9 cellular contexts compared by ENCODE assay signal in genomic region chr5:154191467-154192261, GRCh38. TPM values are rescaled to one million over a fixed set of nuclear protein-coding genes. Genes with fewer than 3 reads are reported as not detected.
DNase-seq lines count a peak whose midpoint lies in the region; ATAC-seq, FAIRE-seq and TF ChIP-seq lines count a peak whose summit lies in the region.
"Had no signal": no experiment of that assay in that cellular context is flagged by ENCODE, and none has a peak within 500 bp of the region (broad histone marks: within the 10 kb centered on the region; RNA-seq: fewer than 3 reads in every experiment).

No MANE protein-coding gene starts in this region.

- peaks cover 0 to 4% of the 10 kb centered on the region in 2 experiments; a peak in 1 of 4 replicates for H3K27me3 ChIP-seq in GM12878 (replicated peaks in 1 of 2; ENCODE audit: control insufficient read depth in 2 of 2, insufficient read depth in 2 of 2, low read length in 1 of 2)
- no peaks in the 10 kb centered on the region for H3K27me3 ChIP-seq in vagina

- peaks cover 0 to 5% of the 10 kb centered on the region in 2 experiments; a peak in 1 of 4 replicates for H3K36me3 ChIP-seq in GM12878 (ENCODE audit: control insufficient read depth in 2 of 2, insufficient read depth in 2 of 2, low read length in 1 of 2)
- H3K36me3 ChIP-seq in vagina: no peaks in the 10 kb centered on the region

- H3K9me3 ChIP-seq in GM12878 (replicated peaks; ENCODE audit: control insufficient read depth, insufficient read depth, low read length) (no peaks in the 10 kb centered on the region), vagina (no peaks in the 10 kb centered on the region)

- H3K4me3 ChIP-seq in GM12878: peak overlapping the region; percentile 98
- peak overlapping the region; percentile 88 for H3K4me3 ChIP-seq in vagina

- in situ Hi-C loops in GM12878 (cut with MboI): no loop called here

- intact Hi-C loops in GM12878 (cut with micrococcal nuclease; ENCODE audit: unreplicated experiment) (loop anchor here (2.0 to 5.0 kb wide), 4 partner anchors 36 to 213 kb away; no protein-coding TSS in a partner anchor), vagina (cut with DNase I) (loop anchor here (10.0 kb wide), 1 partner anchor 213 kb away; no protein-coding TSS in a partner anchor)

- H3K27ac ChIP-seq in GM12878 (ENCODE audit: control insufficient read depth, insufficient read depth): peak overlapping the region; percentile 37
- H3K27ac ChIP-seq in vagina: no peak overlapping the region
- H3K27ac ChIP-seq: epithelial cell of prostate had no signal

- BruUV-seq in GM12878 (replicated peaks; lab: Mats Ljungman, UMichigan): no TSS peak

- SMC1A ChIA-PET in GM12878 (lab: Charles Lee; ENCODE audit: uncharacterized antibody, unreplicated experiment): interaction anchor here (0.9 to 8.4 kb wide), 20 partner anchors 7 to 213 kb away, joined by 3 to 97 read pairs (median 4); no protein-coding TSS in a partner anchor

- RAD21 ChIA-PET in GM12878 (lab: Charles Lee; ENCODE audit: unreplicated experiment): interaction anchor here (1.0 to 6.4 kb wide), 12 partner anchors 7 to 257 kb away, joined by 3 to 51 read pairs (median 4); no protein-coding TSS in a partner anchor

- peaks cover 1% of the 10 kb centered on the region for H3K36me3 Mint-ChIP-seq in IgD-negative memory B cell

- H3K4me3 Mint-ChIP-seq in IgD-negative memory B cell: peak overlapping the region; percentile 81 to 97 (median 93)

- peaks cover 36 to 47% (median 39%) of the 10 kb centered on the region in 3 donors for H3K4me1 Mint-ChIP-seq in IgD-negative memory B cell

- 42% methylated on average over 10 of the region's 10 CpGs for WGBS in GM12878 (ENCODE audit: insufficient coverage, insufficient replicate concordance, low lambda C conversion rate, missing lambda C conversion rate)

- FAIRE-seq in GM12878 (lab: Jason Lieb, UNC): no peak

- ATAC-seq in GM12878 (peak; percentile 8; the same call in 1 of the 3 replicates), HG02970 (IDR thresholded peaks at IDR 0.05; ENCODE audit: low FRiP score, unreplicated experiment) (no peak), HG02571 (IDR thresholded peaks at IDR 0.05; ENCODE audit: unreplicated experiment) (no peak)

- no peaks in the 10 kb centered on the region; the same call in 1 of the 2 replicates for H4K20me1 ChIP-seq in GM12878 (ENCODE audit: control insufficient read depth, insufficient read depth)

- H3K27me3 Mint-ChIP-seq in IgD-negative memory B cell: no peaks in the 10 kb centered on the region

- CTCF ChIA-PET in GM12878 (lab: Yijun Ruan, JAX): interaction anchor here (0.9 to 7.2 kb wide), 11 partner anchors 10 to 218 kb away, joined by 3 to 71 read pairs (median 16); no protein-coding TSS in a partner anchor

- peaks cover 8% of the 10 kb centered on the region for H3K4me1 ChIP-seq in GM12878 (ENCODE audit: control insufficient read depth, insufficient read depth, low read length)
- peaks cover 41% of the 10 kb centered on the region for H3K4me1 ChIP-seq in vagina

- peak overlapping the region; percentile 84 for H3K9ac ChIP-seq in GM12878 (ENCODE audit: control insufficient read depth, insufficient read depth, low read length)

- TF ChIP-seq POLR2A in GM12878 (IDR thresholded peaks at IDR 0.05; ENCODE audit: low read depth, low read length): no peak
- no peak for TF ChIP-seq POLR2A in vagina (IDR thresholded peaks at IDR 0.05)

- no peak for TF ChIP-seq RAD21 in GM12878 (IDR thresholded peaks at IDR 0.05; ENCODE audit: insufficient read depth, low read depth, low read length)

- peak overlapping the region; percentile 96 for H3K4me2 ChIP-seq in GM12878 (ENCODE audit: control insufficient read depth, insufficient read depth)

- peaks cover 41% of the 10 kb centered on the region for H3K79me2 ChIP-seq in GM12878 (ENCODE audit: control insufficient read depth, insufficient read depth, low read length)

- POLR2A ChIA-PET in GM12878 (lab: Charles Lee): interaction anchor here (2.2 to 6.2 kb wide), 2 partner anchors 10 to 193 kb away, joined by 9 to 51 read pairs; no protein-coding TSS in a partner anchor

- no peaks in the 10 kb centered on the region for H3K9me3 Mint-ChIP-seq in IgD-negative memory B cell

- no peak overlapping the region; the same call in 1 of the 2 replicates for H2AFZ ChIP-seq in GM12878 (ENCODE audit: control insufficient read depth, low read depth, low read length)

- peak overlapping the region; percentile 28 to 92 (median 80) for H3K27ac Mint-ChIP-seq in IgD-negative memory B cell

- no peak for TF ChIP-seq CTCF in GM12878 (IDR thresholded peaks at IDR 0.05 in 2 of 3, conservative IDR thresholded peaks at IDR 0.05 in 1 of 3; ENCODE audit: control insufficient read depth in 2 of 3, extremely low read depth in 1 of 3, insufficient read depth in 1 of 3, low read depth in 3 of 3, low read length in 3 of 3)
- no peak for TF ChIP-seq CTCF in vagina (IDR thresholded peaks at IDR 0.05)

- DNase-seq in AG08396 (ENCODE audit: low spot score) (peak; percentile 53), GM12878 (ENCODE audit: low read depth, low spot score) (no peak), lung microvascular endothelial cell (ENCODE audit: low read depth in 2 of 2) (peak; percentile 46 to 58), vagina (ENCODE audit: extremely low spot score in 2 of 2) (no peak)
- no peak for DNase-seq in activated effector memory CD4-positive, alpha-beta T cell treated with Interleukin-2 at 50 U/mL for 16 hours

- no peak for TF ChIP-seq EP300 in GM12878 (IDR thresholded peaks at IDR 0.05; ENCODE audit: borderline replicate concordance in 1 of 2, control insufficient read depth in 1 of 2, low read depth in 2 of 2, low read length in 2 of 2)

TF ChIP-seq in GM12878, 131 proteins besides CTCF, POLR2A, EP300 and RAD21:
- TF ChIP-seq KLF5 (IDR thresholded peaks at IDR 0.05; ENCODE audit: partially characterized antibody) (no peak), MEF2B (IDR thresholded peaks at IDR 0.05; ENCODE audit: partially characterized antibody, poor library complexity, severe bottlenecking) (peak; percentile 13), ASH2L (IDR thresholded peaks at IDR 0.05; ENCODE audit: borderline replicate concordance, low read depth) (no peak)

RNA-seq across cellular contexts. Expression of gene GALNT10, which starts 1.1 kb away (rescaled TPM):
- 25.0 TPM for polyA plus RNA-seq in IgD-negative memory B cell
- total RNA-seq in GM12878 (2013; cell fraction: nucleolus; rRNA removed): 33.0 and 34.5 TPM in 2 replicates
- total RNA-seq in GM12878 (2014; rRNA removed): 18.1 and 18.6 TPM in 2 replicates
- 15.3 and 15.5 TPM in 2 replicates for total RNA-seq in GM12878 (2014; rRNA removed; fragmentation: Illumina TruSeq; extraction: Trizol)
- 26.0 and 27.9 TPM in 2 replicates for total RNA-seq in GM12878 (2021)
- polyA plus RNA-seq in GM12878 (2011; ENCODE audit: low read depth): 14.5 TPM
- 21.2 and 27.6 TPM in 2 replicates for polyA plus RNA-seq in GM12878 (2011; rRNA removed)
- polyA plus RNA-seq in GM12878 (2011; cell fraction: cytosol; rRNA removed): 13.9 and 16.9 TPM in 2 replicates
- 19.5 and 23.5 TPM in 2 replicates for polyA plus RNA-seq in GM12878 (2011; cell fraction: nucleus; rRNA removed)
- 18.7 and 18.9 TPM in 2 replicates for polyA plus RNA-seq in GM12878 (2012)
- polyA plus RNA-seq in GM12878 (2014; fragmentation: Illumina TruSeq; extraction: Trizol): 24.9 and 35.4 TPM in 2 replicates
- polyA plus RNA-seq in GM12878 (2014; fragmentation: Nextera tagmentation; extraction: Ambion mirVana): 1 to 10 TPM; 4.5 to 4.8 TPM
- 14.9 and 15.7 TPM in 2 replicates for polyA plus RNA-seq in GM12878 (2014; rRNA removed)
- 10 to 100 TPM in 1 of 2 experiments, 1 to 10 TPM in 1; 3.9 to 11.5 TPM for polyA plus RNA-seq in GM12878 (2016; fragmentation: Nextera tagmentation; extraction: Ambion mirVana)
- 41.3 and 55.4 TPM in 2 replicates for polyA minus RNA-seq in GM12878 (2011; rRNA and poly(A)+ RNA removed)
- polyA minus RNA-seq in GM12878 (2011; cell fraction: cytosol; rRNA and poly(A)+ RNA removed): 6.8 and 8.8 TPM in 2 replicates
- 10.9 and 19.5 TPM in 2 replicates for polyA minus RNA-seq in GM12878 (2011; cell fraction: nucleus; rRNA and poly(A)+ RNA removed)
- total RNA-seq in lung microvascular endothelial cell: 30.2 and 30.5 TPM in 2 replicates
- 11.5 TPM for total RNA-seq in vagina

Comparison
In these comparisons a context has a peak if more than half of its experiments do, and no peak if none do; other contexts are left out.
1. DNase-seq: peak in AG08396 (single experiment) and lung microvascular endothelial cell (2 of 2); none in GM12878 (single experiment), vagina (0 of 2) and activated effector memory CD4-positive, alpha-beta T cell treated with Interleukin-2 at 50 U/mL for 16 hours (single experiment).